1 cellular context compared by ENCODE assay signal in the genomic region with DNA sequence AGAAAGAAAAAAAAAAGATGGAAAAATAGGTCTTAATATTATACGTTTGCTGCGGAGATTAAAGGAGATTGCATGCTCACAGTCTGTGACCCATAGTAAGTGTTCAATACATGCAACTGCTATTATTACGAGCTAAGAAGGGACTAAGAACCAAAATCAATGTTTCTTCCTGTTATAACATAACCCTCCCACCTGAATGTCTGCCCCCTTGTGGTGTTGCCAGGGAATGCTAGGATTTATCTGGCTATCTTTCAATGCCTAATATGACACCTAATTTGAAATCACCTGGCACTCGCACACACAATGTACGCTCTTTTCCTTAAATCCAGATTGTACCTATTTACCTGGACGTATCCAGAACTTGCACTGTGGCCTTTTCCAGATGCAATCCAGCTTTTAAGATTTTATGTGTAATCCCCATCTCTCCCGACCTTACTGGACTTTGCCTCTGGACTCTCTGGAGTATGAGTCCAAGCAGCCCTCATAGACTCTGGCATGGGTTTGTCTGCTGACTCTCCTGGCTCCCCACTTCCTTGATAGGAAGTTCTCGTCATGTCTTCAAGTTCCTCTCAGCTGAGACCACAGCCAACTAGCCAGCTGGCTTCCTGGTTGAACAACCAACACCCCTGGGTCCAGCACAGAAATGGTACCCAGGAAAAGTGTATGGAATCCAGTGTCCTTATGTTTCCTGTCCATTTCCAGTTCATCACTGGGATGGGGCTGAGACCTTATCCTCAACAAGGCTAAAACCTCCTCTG.
TF ChIP-seq lines count a peak whose summit lies in the region.

No MANE protein-coding gene starts in this region.

TF ChIP-seq in GM23338, 12 proteins besides CTCF, POLR2A, EP300 and RAD21:
- TF ChIP-seq, protein P1, sequence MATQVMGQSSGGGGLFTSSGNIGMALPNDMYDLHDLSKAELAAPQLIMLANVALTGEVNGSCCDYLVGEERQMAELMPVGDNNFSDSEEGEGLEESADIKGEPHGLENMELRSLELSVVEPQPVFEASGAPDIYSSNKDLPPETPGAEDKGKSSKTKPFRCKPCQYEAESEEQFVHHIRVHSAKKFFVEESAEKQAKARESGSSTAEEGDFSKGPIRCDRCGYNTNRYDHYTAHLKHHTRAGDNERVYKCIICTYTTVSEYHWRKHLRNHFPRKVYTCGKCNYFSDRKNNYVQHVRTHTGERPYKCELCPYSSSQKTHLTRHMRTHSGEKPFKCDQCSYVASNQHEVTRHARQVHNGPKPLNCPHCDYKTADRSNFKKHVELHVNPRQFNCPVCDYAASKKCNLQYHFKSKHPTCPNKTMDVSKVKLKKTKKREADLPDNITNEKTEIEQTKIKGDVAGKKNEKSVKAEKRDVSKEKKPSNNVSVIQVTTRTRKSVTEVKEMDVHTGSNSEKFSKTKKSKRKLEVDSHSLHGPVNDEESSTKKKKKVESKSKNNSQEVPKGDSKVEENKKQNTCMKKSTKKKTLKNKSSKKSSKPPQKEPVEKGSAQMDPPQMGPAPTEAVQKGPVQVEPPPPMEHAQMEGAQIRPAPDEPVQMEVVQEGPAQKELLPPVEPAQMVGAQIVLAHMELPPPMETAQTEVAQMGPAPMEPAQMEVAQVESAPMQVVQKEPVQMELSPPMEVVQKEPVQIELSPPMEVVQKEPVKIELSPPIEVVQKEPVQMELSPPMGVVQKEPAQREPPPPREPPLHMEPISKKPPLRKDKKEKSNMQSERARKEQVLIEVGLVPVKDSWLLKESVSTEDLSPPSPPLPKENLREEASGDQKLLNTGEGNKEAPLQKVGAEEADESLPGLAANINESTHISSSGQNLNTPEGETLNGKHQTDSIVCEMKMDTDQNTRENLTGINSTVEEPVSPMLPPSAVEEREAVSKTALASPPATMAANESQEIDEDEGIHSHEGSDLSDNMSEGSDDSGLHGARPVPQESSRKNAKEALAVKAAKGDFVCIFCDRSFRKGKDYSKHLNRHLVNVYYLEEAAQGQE (IDR thresholded peaks at IDR 0.05; ENCODE audit: unreplicated experiment) = no peak
- TF ChIP-seq, protein P2, sequence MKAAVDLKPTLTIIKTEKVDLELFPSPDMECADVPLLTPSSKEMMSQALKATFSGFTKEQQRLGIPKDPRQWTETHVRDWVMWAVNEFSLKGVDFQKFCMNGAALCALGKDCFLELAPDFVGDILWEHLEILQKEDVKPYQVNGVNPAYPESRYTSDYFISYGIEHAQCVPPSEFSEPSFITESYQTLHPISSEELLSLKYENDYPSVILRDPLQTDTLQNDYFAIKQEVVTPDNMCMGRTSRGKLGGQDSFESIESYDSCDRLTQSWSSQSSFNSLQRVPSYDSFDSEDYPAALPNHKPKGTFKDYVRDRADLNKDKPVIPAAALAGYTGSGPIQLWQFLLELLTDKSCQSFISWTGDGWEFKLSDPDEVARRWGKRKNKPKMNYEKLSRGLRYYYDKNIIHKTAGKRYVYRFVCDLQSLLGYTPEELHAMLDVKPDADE (IDR thresholded peaks at IDR 0.05) = no peak
- TF ChIP-seq EZH2 (IDR thresholded peaks at IDR 0.05; ENCODE audit: low read depth, unreplicated experiment) = no peak
- no peak for TF ChIP-seq JUNB (IDR thresholded peaks at IDR 0.05; ENCODE audit: unreplicated experiment)
- TF ChIP-seq POLR2AphosphoS5 (IDR thresholded peaks at IDR 0.05; ENCODE audit: low read depth) = no peak
